In the genomic region with DNA sequence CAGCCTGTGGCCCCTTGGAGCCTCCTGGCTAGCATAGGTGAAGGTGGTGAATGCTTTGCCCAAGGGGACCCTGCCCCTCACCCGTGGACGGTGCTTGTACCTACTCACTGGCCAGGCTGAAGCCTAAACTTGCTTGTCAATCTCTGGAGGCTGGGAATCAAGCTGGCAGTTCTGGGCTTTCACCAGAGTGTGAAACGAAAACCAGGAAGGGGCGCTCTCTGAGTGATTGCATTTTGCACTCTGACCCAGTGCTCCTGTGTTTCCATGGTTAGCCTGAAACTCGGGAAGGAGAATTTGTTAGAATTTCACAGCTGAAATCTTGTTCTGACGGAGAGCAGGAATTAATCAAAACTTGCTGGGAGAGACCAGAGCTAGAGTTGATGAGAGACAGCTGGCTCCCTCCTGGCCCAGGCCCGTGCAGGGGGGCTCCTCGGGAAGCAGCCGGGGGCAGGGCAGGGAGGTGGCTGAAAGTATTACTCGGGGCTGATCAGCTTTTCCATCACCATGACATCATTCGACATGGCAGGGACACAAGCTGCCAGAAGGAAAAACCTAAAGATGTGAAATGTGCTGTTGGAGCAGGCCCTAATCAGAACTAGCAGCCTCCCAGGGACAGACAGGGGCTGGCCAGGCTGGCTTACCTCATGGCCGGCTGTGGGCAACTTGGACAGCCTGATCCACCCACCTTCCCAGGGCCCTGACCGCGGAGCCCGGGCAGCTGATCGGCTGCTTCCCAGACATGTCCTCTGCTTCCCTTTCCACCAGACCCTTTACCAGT, we compare ENCODE assay signal across 14 cellular contexts.
DNase-seq lines count a peak whose midpoint lies in the region; ATAC-seq and TF ChIP-seq lines count a peak whose summit lies in the region.
"Had no signal": no experiment of that assay in that cellular context is flagged by ENCODE, and none has a peak within 500 bp of the region (broad histone marks: within the 10 kb centered on the region; RNA-seq: fewer than 3 reads in every experiment).

No MANE protein-coding gene starts in this region.

- no peaks in the 10 kb centered on the region for H3K23me2 ChIP-seq in H9 (ENCODE audit: insufficient read length, low read depth, low read length, poor library complexity, severe bottlenecking)

- H2AFZ ChIP-seq in H9 (ENCODE audit: low read length): no peak overlapping the region

- no peak overlapping the region for H4K91ac ChIP-seq in H9 (ENCODE audit: insufficient read length, low read depth, low read length)

- DNase-seq in H9 (no peak), esophagus muscularis mucosa (ENCODE audit: extremely low spot score) (no peak), left lung (no peak), stomach (no peak), kidney glomerular epithelial cell (lab: John Stamatoyannopoulos, UW) (no peak)
- no peak for DNase-seq in effector CD8-positive, alpha-beta T cell (lab: John Stamatoyannopoulos, UW)
- DNase-seq in activated CD4-positive, alpha-beta T cell treated with anti-CD3 and anti-CD28 coated beads, Interleukin-2, amount 10 ng/mL, durations not matched to agents 7 days and 5 days: no peak
- DNase-seq: activated gamma-delta T cell; AML-193; stimulated activated naive CD8-positive, alpha-beta T cell treated with anti-CD3 and anti-CD28 coated beads, Interleukin-15, Interleukin-2, amounts not matched to agents 100 U/mL and 50 U/mL, for 24 hours had no signal

- H3K36me3 Mint-ChIP-seq in H9 (ENCODE audit: insufficient read depth in 1 of 3, low read depth in 3 of 3): no peaks in the 10 kb centered on the region
- no peaks in the 10 kb centered on the region for H3K36me3 Mint-ChIP-seq in activated CD4-positive, alpha-beta T cell treated with anti-CD3 and anti-CD28 coated beads, Interleukin-2, amount 10 ng/mL, durations not matched to agents 7 days and 5 days (ENCODE audit: low read depth)
- H3K36me3 Mint-ChIP-seq: IgD-negative memory B cell; natural killer cell treated with Interleukin-12 subunit alpha and Interleukin-12 subunit beta and Interleukin-15 and Interleukin-18, amount 100 ng/mL, for 72 hours had no signal

- no peaks in the 10 kb centered on the region for H3K79me1 ChIP-seq in H9 (ENCODE audit: insufficient read depth, low read depth, low read length, poor library complexity, severe bottlenecking)

- no peak overlapping the region for H2BK120ac ChIP-seq in H9 (ENCODE audit: low read depth, low read length, poor library complexity, severe bottlenecking)

- H4K20me1 ChIP-seq in H9 (ENCODE audit: control insufficient read depth, insufficient read depth, insufficient read length): no peaks in the 10 kb centered on the region

- ATAC-seq in left lung (peak; percentile 32), HG02884 (IDR thresholded peaks at IDR 0.05; ENCODE audit: unreplicated experiment) (no peak)
- ATAC-seq: natural killer cell treated with Interleukin-12 subunit alpha and Interleukin-12 subunit beta and Interleukin-15 and Interleukin-18, amount 100 ng/mL, for 72 hours; stimulated activated naive CD8-positive, alpha-beta T cell treated with anti-CD3 and anti-CD28 coated beads, Interleukin-15, Interleukin-2, amounts not matched to agents 100 U/mL and 50 U/mL, for 24 hours had no signal

- no peak overlapping the region for H2BK15ac ChIP-seq in H9 (ENCODE audit: low read depth, low read length)

- H3K4me1 ChIP-seq in H9 (ENCODE audit: insufficient read depth, low read length): no peaks in the 10 kb centered on the region
- H3K4me1 ChIP-seq in esophagus muscularis mucosa: peaks cover 45 to 64% (median 49%) of the 10 kb centered on the region in 4 donors
- H3K4me1 ChIP-seq in left lung: no peaks in the 10 kb centered on the region
- peaks cover 0 to 33% (median 12%) of the 10 kb centered on the region in 4 donors for H3K4me1 ChIP-seq in stomach

- CTCF ChIA-PET in activated CD4-positive, alpha-beta T cell treated with anti-CD3 and anti-CD28 coated beads, Interleukin-2, amount 10 ng/mL, durations not matched to agents 7 days and 5 days (lab: Charles Lee): no interaction called here

- POLR2A ChIA-PET in activated CD4-positive, alpha-beta T cell treated with anti-CD3 and anti-CD28 coated beads, Interleukin-2, amount 10 ng/mL, durations not matched to agents 7 days and 5 days (lab: Charles Lee): no interaction called here

- WGBS in H9 (ENCODE audit: extremely low coverage, insufficient read length, low lambda C conversion rate): no CpG with 5 or more reads among the region's 16 CpGs
- WGBS in esophagus muscularis mucosa: 17% methylated on average over 10 of the region's 16 CpGs
- 49 to 69% (median 59%) methylated on average over 16 of the region's 16 CpGs for whole genome bisulfite sequencing in stomach, 5 donors

- H4K8ac ChIP-seq in H9 (replicated peaks; ENCODE audit: insufficient read length, low read depth, low read length): no peak overlapping the region

- no peak overlapping the region for H2BK5ac ChIP-seq in H9 (ENCODE audit: insufficient read length, low read length)

- H3K4me2 ChIP-seq in H9 (ENCODE audit: insufficient read depth, insufficient read length, low read length): no peak overlapping the region

- no peak overlapping the region for H2BK12ac ChIP-seq in H9 (ENCODE audit: insufficient read length, low read depth, low read length)

- no peak overlapping the region for H3K14ac ChIP-seq in H9 (ENCODE audit: insufficient read depth, low read length)

- H2AK5ac ChIP-seq in H9 (ENCODE audit: insufficient read length, low read length): no peak overlapping the region

- no peak overlapping the region for H3K56ac ChIP-seq in H9 (ENCODE audit: insufficient read length, low read depth, low read length)

- H3K4me3 Mint-ChIP-seq in H9: no peak overlapping the region
- no peak overlapping the region for H3K4me3 Mint-ChIP-seq in activated CD4-positive, alpha-beta T cell treated with anti-CD3 and anti-CD28 coated beads, Interleukin-2, amount 10 ng/mL, durations not matched to agents 7 days and 5 days
- H3K4me3 Mint-ChIP-seq: IgD-negative memory B cell; natural killer cell treated with Interleukin-12 subunit alpha and Interleukin-12 subunit beta and Interleukin-15 and Interleukin-18, amount 100 ng/mL, for 72 hours had no signal

- H3K23ac ChIP-seq in H9 (ENCODE audit: insufficient read length, low read depth, low read length): no peak overlapping the region

- no peak overlapping the region for H3K18ac ChIP-seq in H9 (ENCODE audit: insufficient read length, low read depth, low read length)

- H2BK20ac ChIP-seq in H9 (ENCODE audit: low read depth, low read length, poor library complexity, severe bottlenecking): no peak overlapping the region

- peak overlapping the region in 2 of 3 experiments; percentile 14 to 18; a peak in 1 of 7 replicates for H3K27ac Mint-ChIP-seq in H9
- no peak overlapping the region for H3K27ac Mint-ChIP-seq in activated CD4-positive, alpha-beta T cell treated with anti-CD3 and anti-CD28 coated beads, Interleukin-2, amount 10 ng/mL, durations not matched to agents 7 days and 5 days
- H3K27ac Mint-ChIP-seq: IgD-negative memory B cell; natural killer cell treated with Interleukin-12 subunit alpha and Interleukin-12 subunit beta and Interleukin-15 and Interleukin-18, amount 100 ng/mL, for 72 hours had no signal

- H3K27me3 Mint-ChIP-seq in H9 (ENCODE audit: low read depth): no peaks in the 10 kb centered on the region
- peaks cover 4% of the 10 kb centered on the region for H3K27me3 Mint-ChIP-seq in activated CD4-positive, alpha-beta T cell treated with anti-CD3 and anti-CD28 coated beads, Interleukin-2, amount 10 ng/mL, durations not matched to agents 7 days and 5 days
- H3K27me3 Mint-ChIP-seq: IgD-negative memory B cell had no signal

- TF ChIP-seq POLR2A in esophagus muscularis mucosa (IDR thresholded peaks at IDR 0.05; ENCODE audit: low read depth) (no peak), stomach (IDR thresholded peaks at IDR 0.05) (no peak)

- H3K27ac ChIP-seq in H9 (ENCODE audit: insufficient read length, low read depth, low read length): no peak overlapping the region
- peak overlapping the region; percentile 27 to 70 (median 52) for H3K27ac ChIP-seq in esophagus muscularis mucosa (replicated peaks in 1 of 4)
- no peak overlapping the region for H3K27ac ChIP-seq in left lung
- H3K27ac ChIP-seq in stomach: peak overlapping the region in 4 of 5 donors; percentile 32 to 68 (median 54)
- H3K27ac ChIP-seq: VCaP had no signal

- H3K4me1 Mint-ChIP-seq in H9: peaks cover 2 to 10% of the 10 kb centered on the region in 2 experiments; a peak in 3 of 4 replicates
- peaks cover 3% of the 10 kb centered on the region for H3K4me1 Mint-ChIP-seq in activated CD4-positive, alpha-beta T cell treated with anti-CD3 and anti-CD28 coated beads, Interleukin-2, amount 10 ng/mL, durations not matched to agents 7 days and 5 days

- TF ChIP-seq EP300 in esophagus muscularis mucosa (IDR thresholded peaks at IDR 0.05) (no peak), stomach (IDR thresholded peaks at IDR 0.05) (no peak)

- H3K9me3 ChIP-seq in H9 (ENCODE audit: control insufficient read depth, low read depth, low read length) (no peaks in the 10 kb centered on the region), esophagus muscularis mucosa (no peaks in the 10 kb centered on the region), left lung (no peaks in the 10 kb centered on the region), stomach (no peaks in the 10 kb centered on the region)

- H4K5ac ChIP-seq in H9 (ENCODE audit: insufficient read length, low read depth, low read length): no peak overlapping the region

- H3K4me3 ChIP-seq in esophagus muscularis mucosa (no peak overlapping the region), left lung (no peak overlapping the region), stomach (no peak overlapping the region)

- intact Hi-C loops in esophagus muscularis mucosa (cut with DNase I) (no loop called here), left lung (cut with DNase I) (no loop called here), stomach (cut with DNase I; ENCODE audit: low total_unique reads) (no loop called here)

- no peak overlapping the region for H3K4ac ChIP-seq in H9 (ENCODE audit: low read depth, low read length)

- no peaks in the 10 kb centered on the region for H3K27me3 ChIP-seq in H9 (ENCODE audit: insufficient read depth, low read length)
- no peaks in the 10 kb centered on the region for H3K27me3 ChIP-seq in esophagus muscularis mucosa
- H3K27me3 ChIP-seq in left lung: no peaks in the 10 kb centered on the region
- no peaks in the 10 kb centered on the region for H3K27me3 ChIP-seq in stomach

- H3K36me3 ChIP-seq in esophagus muscularis mucosa (peaks cover 9 to 85% (median 34%) of the 10 kb centered on the region in 4 donors), left lung (peaks cover 0 to 12% of the 10 kb centered on the region in 2 donors), stomach (peaks cover 12 to 49% (median 27%) of the 10 kb centered on the region in 4 donors)

- no peak overlapping the region for H3K9ac ChIP-seq in H9 (ENCODE audit: extremely low read depth, insufficient read length, low read length)

- no peaks in the 10 kb centered on the region for H3K9me3 Mint-ChIP-seq in H9
- no peaks in the 10 kb centered on the region for H3K9me3 Mint-ChIP-seq in activated CD4-positive, alpha-beta T cell treated with anti-CD3 and anti-CD28 coated beads, Interleukin-2, amount 10 ng/mL, durations not matched to agents 7 days and 5 days
- H3K9me3 Mint-ChIP-seq: IgD-negative memory B cell; natural killer cell treated with Interleukin-12 subunit alpha and Interleukin-12 subunit beta and Interleukin-15 and Interleukin-18, amount 100 ng/mL, for 72 hours had no signal

- H3K79me2 ChIP-seq in H9 (ENCODE audit: insufficient read depth, low read length): no peaks in the 10 kb centered on the region

- no peak for TF ChIP-seq CTCF in H9 (conservative IDR thresholded peaks at IDR 0.05)
- no peak for TF ChIP-seq CTCF in esophagus muscularis mucosa (IDR thresholded peaks at IDR 0.05)
- TF ChIP-seq CTCF in left lung (IDR thresholded peaks at IDR 0.05): no peak
- TF ChIP-seq CTCF in stomach (IDR thresholded peaks at IDR 0.05): no peak

- H3T11ph ChIP-seq in H9 (ENCODE audit: low read length): no peak overlapping the region

Comparison
In these comparisons a context has a peak if more than half of its experiments do, and no peak if none do; other contexts are left out.
1. H3K27ac ChIP-seq: peak in esophagus muscularis mucosa (4 of 4) and stomach (4 of 5); none in H9 (single experiment) and left lung (0 of 2).